Comparison of ENCODE assay signal across 10 cellular contexts in the genomic region with DNA sequence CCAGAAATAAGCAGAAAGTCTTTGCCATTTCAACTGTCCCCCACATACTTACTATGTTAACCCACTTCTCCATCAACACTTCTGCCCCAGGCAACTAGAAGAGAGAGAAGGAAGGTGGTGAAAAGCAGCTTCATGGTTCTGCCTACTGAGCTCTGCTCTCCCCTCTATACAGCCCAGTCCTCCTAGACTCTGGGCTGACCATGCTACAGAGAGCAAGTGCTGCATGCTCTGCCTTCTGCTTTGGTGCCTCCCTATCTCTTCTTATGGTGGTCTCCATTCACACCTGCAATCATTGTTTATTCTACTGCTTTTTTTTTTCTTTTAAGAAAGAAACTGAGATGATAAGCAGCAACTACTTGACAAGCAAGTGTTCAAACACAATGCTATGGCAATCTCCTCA. TPM values are rescaled to one million over a fixed set of nuclear protein-coding genes. Genes with fewer than 3 reads are reported as not detected.
"Had no signal": no experiment of that assay in that cellular context is flagged by ENCODE, and none has a peak within 500 bp of the region (broad histone marks: within the 10 kb centered on the region; RNA-seq: fewer than 3 reads in every experiment).

No MANE protein-coding gene starts in this region.

- ATAC-seq: GM23338, HepG2, K562 had no signal

- H2AFZ ChIP-seq: GM23338 had no signal

- H3K4me3 Mint-ChIP-seq: GM23338, H9 had no signal

- H3K27ac ChIP-seq: HL-60 had no signal

- H3K27ac Mint-ChIP-seq: GM23338, H9 had no signal

- DNase-seq: H9, HCEC 1CT, IMR-90, KG1 had no signal

- H3K4me3 ChIP-seq: GM23338, K562 had no signal

- H3K9me3 Mint-ChIP-seq: GM23338, H9 had no signal

- H3K4me2 ChIP-seq: GM23338 had no signal

RNA-seq across cellular contexts. Expression of a gene that starts 20.3 kb away (rescaled TPM):
- total RNA-seq: GM23338, H1, H9, HepG2, HT1080, IMR-90, K562 had no signal
- polyA plus RNA-seq: GM23338, H1, HepG2, IMR-90, K562 had no signal

RNA-seq across cellular contexts. Expression of a gene that starts 51.7 kb away (rescaled TPM):
- total RNA-seq: GM23338, H1, H9, HepG2, HT1080, IMR-90, K562 had no signal
- polyA plus RNA-seq: GM23338, H1, HepG2, IMR-90, K562 had no signal
